Comparison of ENCODE assay signal across 20 cellular contexts in genomic region chr5:10009802-10010201, GRCh38.
"Had no signal": no experiment of that assay in that cellular context is flagged by ENCODE, and none has a peak within 500 bp of the region (broad histone marks: within the 10 kb centered on the region; RNA-seq: fewer than 3 reads in every experiment).

No MANE protein-coding gene starts in this region.

- DNase-seq: effector memory CD4-positive, alpha-beta T cell; glutamatergic neuron; kidney; left colon; mesendoderm; naive B cell; occipital lobe; pancreas; psoas muscle; retina; right lobe of liver; stimulated activated CD4-positive, alpha-beta T cell treated with anti-CD3 and anti-CD28 coated beads, Interleukin-4, amount 100 ng/mL, for 1 hour; stimulated activated CD8-positive, alpha-beta memory T cell treated with anti-CD3 and anti-CD28 coated beads, Interleukin-4, amount 100 ng/mL, for 48 hours; stimulated activated naive CD8-positive, alpha-beta T cell treated with anti-CD3 and anti-CD28 coated beads, Interleukin-15, Interleukin-2, amounts not matched to agents 100 U/mL and 50 U/mL, for 24 hours; thyroid gland; uterus had no signal

- H3K4me1 ChIP-seq: esophagus muscularis mucosa, gastroesophageal sphincter, pancreas, psoas muscle, right lobe of liver, suprapubic skin, thyroid gland, uterus had no signal

- H3K27me3 ChIP-seq: esophagus muscularis mucosa, gastroesophageal sphincter, pancreas, right lobe of liver, suprapubic skin, thyroid gland, uterus had no signal

- H3K36me3 ChIP-seq: esophagus muscularis mucosa, gastroesophageal sphincter, pancreas, right lobe of liver, suprapubic skin, thyroid gland, uterus had no signal

- H3K9me3 ChIP-seq: esophagus muscularis mucosa, gastroesophageal sphincter, pancreas, psoas muscle, right lobe of liver, suprapubic skin, thyroid gland, uterus had no signal

- H3K27ac ChIP-seq: epithelial cell of prostate, esophagus muscularis mucosa, gastroesophageal sphincter, pancreas, psoas muscle, right lobe of liver, suprapubic skin, thyroid gland, uterus had no signal

- H3K4me3 ChIP-seq: esophagus muscularis mucosa, gastroesophageal sphincter, pancreas, psoas muscle, right lobe of liver, suprapubic skin, thyroid gland, uterus had no signal
